Comparison of ENCODE assay signal across 15 cellular contexts in the genomic region with DNA sequence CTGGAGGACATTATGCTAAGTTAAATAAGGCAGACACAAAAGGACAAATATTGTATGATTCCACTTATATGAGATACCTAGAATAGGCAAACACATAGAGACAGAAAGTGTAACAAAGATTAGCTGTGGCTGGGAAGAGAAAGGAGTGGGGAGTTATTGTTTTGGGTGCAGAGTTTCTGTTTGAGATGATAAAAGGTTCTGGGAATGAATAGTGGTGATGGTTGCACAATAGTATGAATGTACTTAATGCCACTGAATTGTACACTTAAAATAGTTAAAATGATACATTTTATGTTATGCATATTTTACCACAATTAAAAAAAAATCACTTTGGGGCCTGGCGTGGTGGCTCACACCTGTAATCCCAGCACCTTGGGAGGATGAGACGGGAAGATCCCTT.
"Had no signal": no experiment of that assay in that cellular context is flagged by ENCODE, and none has a peak within 500 bp of the region (broad histone marks: within the 10 kb centered on the region; RNA-seq: fewer than 3 reads in every experiment).

No MANE protein-coding gene starts in this region.

- H3K4me1 ChIP-seq: colonic mucosa, foreskin keratinocyte, tibial nerve had no signal

- H3K27me3 ChIP-seq: colonic mucosa, esophagus squamous epithelium, foreskin keratinocyte, hepatocyte, neutrophil, tibial nerve had no signal

- H3K27ac Mint-ChIP-seq: nephron progenitor cell had no signal

- H3K79me2 ChIP-seq: hepatocyte had no signal

- H3K4me1 Mint-ChIP-seq: naive thymus-derived CD4-positive, alpha-beta T cell had no signal

- H3K36me3 ChIP-seq: colonic mucosa, esophagus squamous epithelium, neutrophil, tibial nerve had no signal

- DNase-seq: colonic mucosa; dermis blood vessel endothelial cell; esophagus squamous epithelium; head of caudate nucleus; kidney glomerular epithelial cell; nephron progenitor cell; posterior cingulate gyrus; small intestine; stimulated activated CD4-positive, alpha-beta T cell treated with anti-CD3 and anti-CD28 coated beads, Interleukin-12 subunit alpha, Interleukin-12 subunit beta, amount 100 ng/mL, for 4 hours; stimulated activated naive CD4-positive, alpha-beta T cell treated with Interleukin-2 at 50 U/mL for 16 hours had no signal

- ATAC-seq: naive thymus-derived CD4-positive, alpha-beta T cell had no signal

- H3K4me3 Mint-ChIP-seq: naive thymus-derived CD4-positive, alpha-beta T cell; nephron progenitor cell had no signal

- H3K4me2 ChIP-seq: hepatocyte had no signal

- H2AFZ ChIP-seq: hepatocyte had no signal

- FAIRE-seq: small intestine had no signal

- H3K9me3 ChIP-seq: colonic mucosa, esophagus squamous epithelium, neutrophil had no signal

- H3K9me3 Mint-ChIP-seq: naive thymus-derived CD4-positive, alpha-beta T cell had no signal

- H3K27ac ChIP-seq: colonic mucosa, foreskin keratinocyte, hepatocyte, neutrophil, tibial nerve had no signal

- H3K36me3 Mint-ChIP-seq: naive thymus-derived CD4-positive, alpha-beta T cell had no signal

- H3K4me3 ChIP-seq: colonic mucosa, esophagus squamous epithelium, hepatocyte, tibial nerve had no signal
